39 cellular contexts compared by ENCODE assay signal in genomic region chr2:166257859-166258258, GRCh38.
"Had no signal": no experiment of that assay in that cellular context is flagged by ENCODE, and none has a peak within 500 bp of the region (broad histone marks: within the 10 kb centered on the region; RNA-seq: fewer than 3 reads in every experiment).

No MANE protein-coding gene starts in this region.

- H3K27ac ChIP-seq: adrenal gland, ascending aorta, body of pancreas, brain microvascular endothelial cell, breast epithelium, cardiac muscle cell had no signal

- H3K27me3 Mint-ChIP-seq: activated naive CD4-positive, alpha-beta T cell treated with anti-CD3 and anti-CD28 coated beads, Interleukin-2, amount 10 ng/mL, durations not matched to agents 7 days and 5 days; activated naive CD4-positive, alpha-beta T cell treated with anti-CD3 and anti-CD28 coated beads, Interleukin-2, amount 50 U/mL, for 24 hours; activated naive CD8-positive, alpha-beta T cell treated with anti-CD3 and anti-CD28 coated beads, Interleukin-2, amount 10 ng/mL, durations not matched to agents 7 days and 5 days; activated naive CD8-positive, alpha-beta T cell treated with anti-CD3 and anti-CD28 coated beads, Interleukin-2, amount 50 U/mL, for 24 hours; activated T-cell treated with anti-CD3 and anti-CD28 coated beads, Interleukin-2, amount 50 U/mL, for 24 hours; activated T-helper 17 cell treated with anti-CD3 and anti-CD28 coated beads, Interleukin-2, amount 50 U/mL, for 72 hours; central memory CD8-positive, alpha-beta T cell had no signal

- H3K36me3 ChIP-seq: adrenal gland, ascending aorta, brain microvascular endothelial cell, breast epithelium, cardiac muscle cell had no signal

- ATAC-seq: activated naive CD4-positive, alpha-beta T cell treated with anti-CD3 and anti-CD28 coated beads, Interleukin-2, amount 50 U/mL, for 72 hours; activated naive CD8-positive, alpha-beta T cell treated with anti-CD3 and anti-CD28 coated beads, Interleukin-2, amount 50 U/mL, for 24 hours; activated T-cell treated with anti-CD3 and anti-CD28 coated beads, Interleukin-2, amount 50 U/mL, for 4 hours; activated T-cell treated with anti-CD3 and anti-CD28 coated beads, Interleukin-2, amount 50 U/mL, for 72 hours; activated T-helper 17 cell treated with anti-CD3 and anti-CD28 coated beads, Interleukin-2, amount 50 U/mL, for 72 hours; body of pancreas had no signal

- H3K4me3 Mint-ChIP-seq: activated naive CD4-positive, alpha-beta T cell treated with anti-CD3 and anti-CD28 coated beads for 36 hours; activated naive CD4-positive, alpha-beta T cell treated with anti-CD3 and anti-CD28 coated beads, Interleukin-2, amount 10 ng/mL, durations not matched to agents 7 days and 5 days; activated naive CD4-positive, alpha-beta T cell treated with anti-CD3 and anti-CD28 coated beads, Interleukin-2, amount 50 U/mL, for 24 hours; activated naive CD8-positive, alpha-beta T cell; activated naive CD8-positive, alpha-beta T cell treated with anti-CD3 and anti-CD28 coated beads, Interleukin-2, amount 10 ng/mL, durations not matched to agents 7 days and 5 days; activated naive CD8-positive, alpha-beta T cell treated with anti-CD3 and anti-CD28 coated beads, Interleukin-2, amount 50 U/mL, for 24 hours; activated T-cell treated with anti-CD3 and anti-CD28 coated beads, Interleukin-2, amount 50 U/mL, for 24 hours; activated T-cell treated with anti-CD3 and anti-CD28 coated beads, Interleukin-2, amount 50 U/mL, for 4 hours; activated T-cell treated with anti-CD3 and anti-CD28 coated beads, Interleukin-2, amount 50 U/mL, for 72 hours; activated T-helper 1 cell treated with anti-CD3 and anti-CD28 coated beads, Interleukin-12 subunit alpha, Interleukin-12 subunit beta, Interleukin-2, Interleukin-4 antibody, amounts not matched to agents 30 ng/mL and 10 ng/mL and 1 ng/mL, durations not matched to agents 14 hours and 24 hours and 36 hours; activated T-helper 17 cell treated with anti-CD3 and anti-CD28 coated beads, Interleukin-2, amount 50 U/mL, for 72 hours; brain; central memory CD8-positive, alpha-beta T cell had no signal

- H3K4me1 Mint-ChIP-seq: activated naive CD4-positive, alpha-beta T cell treated with anti-CD3 and anti-CD28 coated beads, Interleukin-2, amount 10 ng/mL, durations not matched to agents 7 days and 5 days; activated naive CD4-positive, alpha-beta T cell treated with anti-CD3 and anti-CD28 coated beads, Interleukin-2, amount 50 U/mL, for 24 hours; activated naive CD8-positive, alpha-beta T cell treated with anti-CD3 and anti-CD28 coated beads, Interleukin-2, amount 10 ng/mL, durations not matched to agents 7 days and 5 days; activated naive CD8-positive, alpha-beta T cell treated with anti-CD3 and anti-CD28 coated beads, Interleukin-2, amount 50 U/mL, for 24 hours; activated T-helper 17 cell treated with anti-CD3 and anti-CD28 coated beads, Interleukin-2, amount 50 U/mL, for 72 hours; central memory CD8-positive, alpha-beta T cell had no signal

- DNase-seq: activated effector memory CD4-positive, alpha-beta T cell treated with anti-CD3 and anti-CD28 coated beads, Interleukin-2, amount 50 U/mL, for 16 hours; activated effector memory CD4-positive, alpha-beta T cell treated with Interleukin-2 at 50 U/mL for 16 hours; activated gamma-delta T cell; activated gamma-delta T cell treated with Interleukin-2 at 50 U/mL for 16 hours; activated naive CD4-positive, alpha-beta T cell; activated naive CD4-positive, alpha-beta T cell treated with anti-CD3 and anti-CD28 coated beads for 36 hours; activated naive CD4-positive, alpha-beta T cell treated with anti-CD3 and anti-CD28 coated beads, Interleukin-2, amount 10 ng/mL, durations not matched to agents 7 days and 5 days; activated naive CD4-positive, alpha-beta T cell treated with anti-CD3 and anti-CD28 coated beads, Interleukin-2, amount 50 U/mL, for 16 hours; activated naive CD4-positive, alpha-beta T cell treated with Interleukin-2 at 50 U/mL for 16 hours; activated naive CD8-positive, alpha-beta T cell treated with anti-CD3 and anti-CD28 coated beads, Interleukin-2, amount 10 ng/mL, durations not matched to agents 7 days and 5 days; activated naive CD8-positive, alpha-beta T cell treated with anti-CD3 and anti-CD28 coated beads, Interleukin-2, amount 50 U/mL, for 24 hours; activated T-cell treated with anti-CD3 and anti-CD28 coated beads, Interleukin-2, amount 50 U/mL, for 1 hour; activated T-cell treated with anti-CD3 and anti-CD28 coated beads, Interleukin-2, amount 50 U/mL, for 24 hours; activated T-cell treated with anti-CD3 and anti-CD28 coated beads, Interleukin-2, amount 50 U/mL, for 4 hours; activated T-cell treated with anti-CD3 and anti-CD28 coated beads, Interleukin-2, amount 50 U/mL, for 48 hours; activated T-cell treated with anti-CD3 and anti-CD28 coated beads, Interleukin-2, amount 50 U/mL, for 72 hours; adrenal gland; amniotic stem cell; amygdala; anterior cingulate cortex; aorta; body of pancreas; brain microvascular endothelial cell; caudate nucleus; central memory CD4-positive, alpha-beta T cell; cerebellar nuclear complex had no signal

- H3K9me3 ChIP-seq: adrenal gland, ascending aorta, body of pancreas, breast epithelium had no signal

- FAIRE-seq: astrocyte, bronchial epithelial cell had no signal

- H3K4me1 ChIP-seq: adrenal gland, ascending aorta, body of pancreas, breast epithelium had no signal

- H3K9me3 Mint-ChIP-seq: activated naive CD4-positive, alpha-beta T cell treated with anti-CD3 and anti-CD28 coated beads for 36 hours; activated naive CD4-positive, alpha-beta T cell treated with anti-CD3 and anti-CD28 coated beads, Interleukin-2, amount 10 ng/mL, durations not matched to agents 7 days and 5 days; activated naive CD4-positive, alpha-beta T cell treated with anti-CD3 and anti-CD28 coated beads, Interleukin-2, amount 50 U/mL, for 24 hours; activated naive CD4-positive, alpha-beta T cell treated with anti-CD3 and anti-CD28 coated beads, Interleukin-2, amount 50 U/mL, for 72 hours; activated naive CD8-positive, alpha-beta T cell treated with anti-CD3 and anti-CD28 coated beads, Interleukin-2, amount 10 ng/mL, durations not matched to agents 7 days and 5 days; activated naive CD8-positive, alpha-beta T cell treated with anti-CD3 and anti-CD28 coated beads, Interleukin-2, amount 50 U/mL, for 24 hours; activated T-cell treated with anti-CD3 and anti-CD28 coated beads, Interleukin-2, amount 50 U/mL, for 24 hours; activated T-cell treated with anti-CD3 and anti-CD28 coated beads, Interleukin-2, amount 50 U/mL, for 4 hours; activated T-cell treated with anti-CD3 and anti-CD28 coated beads, Interleukin-2, amount 50 U/mL, for 72 hours; activated T-helper 1 cell treated with anti-CD3 and anti-CD28 coated beads, Interleukin-12 subunit alpha, Interleukin-12 subunit beta, Interleukin-2, Interleukin-4 antibody, amounts not matched to agents 30 ng/mL and 10 ng/mL and 1 ng/mL, durations not matched to agents 14 hours and 24 hours and 36 hours; activated T-helper 2 cell treated with anti-CD3 and anti-CD28 coated beads, Interferon-gamma antibody, Interleukin-2, Interleukin-4, amounts not matched to agents 10 μg/mL and 5 μg/mL and 100 μg/mL, durations not matched to agents 14 hours and 24 hours and 36 hours; brain; central memory CD8-positive, alpha-beta T cell had no signal

- H3K36me3 Mint-ChIP-seq: activated naive CD4-positive, alpha-beta T cell treated with anti-CD3 and anti-CD28 coated beads, Interleukin-2, amount 10 ng/mL, durations not matched to agents 7 days and 5 days; activated naive CD4-positive, alpha-beta T cell treated with anti-CD3 and anti-CD28 coated beads, Interleukin-2, amount 50 U/mL, for 24 hours; activated naive CD4-positive, alpha-beta T cell treated with anti-CD3 and anti-CD28 coated beads, Interleukin-2, amount 50 U/mL, for 72 hours; activated naive CD8-positive, alpha-beta T cell; activated naive CD8-positive, alpha-beta T cell treated with anti-CD3 and anti-CD28 coated beads, Interleukin-2, amount 10 ng/mL, durations not matched to agents 7 days and 5 days; brain had no signal

- H3K27me3 ChIP-seq: adrenal gland, ascending aorta, body of pancreas, brain microvascular endothelial cell, breast epithelium, cardiac muscle cell had no signal

- H3K4me3 ChIP-seq: adrenal gland, ascending aorta, body of pancreas, breast epithelium, cardiac muscle cell had no signal

- H3K27ac Mint-ChIP-seq: activated naive CD4-positive, alpha-beta T cell treated with anti-CD3 and anti-CD28 coated beads for 36 hours; activated naive CD4-positive, alpha-beta T cell treated with anti-CD3 and anti-CD28 coated beads, Interleukin-2, amount 10 ng/mL, durations not matched to agents 7 days and 5 days; activated naive CD4-positive, alpha-beta T cell treated with anti-CD3 and anti-CD28 coated beads, Interleukin-2, amount 50 U/mL, for 24 hours; activated naive CD4-positive, alpha-beta T cell treated with anti-CD3 and anti-CD28 coated beads, Interleukin-2, amount 50 U/mL, for 72 hours; activated naive CD8-positive, alpha-beta T cell; activated naive CD8-positive, alpha-beta T cell treated with anti-CD3 and anti-CD28 coated beads, Interleukin-2, amount 10 ng/mL, durations not matched to agents 7 days and 5 days; activated naive CD8-positive, alpha-beta T cell treated with anti-CD3 and anti-CD28 coated beads, Interleukin-2, amount 50 U/mL, for 24 hours; activated T-cell treated with anti-CD3 and anti-CD28 coated beads, Interleukin-2, amount 50 U/mL, for 24 hours; activated T-cell treated with anti-CD3 and anti-CD28 coated beads, Interleukin-2, amount 50 U/mL, for 72 hours; activated T-helper 1 cell treated with anti-CD3 and anti-CD28 coated beads, Interleukin-12 subunit alpha, Interleukin-12 subunit beta, Interleukin-2, Interleukin-4 antibody, amounts not matched to agents 30 ng/mL and 10 ng/mL and 1 ng/mL, durations not matched to agents 14 hours and 24 hours and 36 hours; activated T-helper 17 cell treated with anti-CD3 and anti-CD28 coated beads, Interleukin-2, amount 50 U/mL, for 72 hours; activated T-helper 2 cell treated with anti-CD3 and anti-CD28 coated beads, Interferon-gamma antibody, Interleukin-2, Interleukin-4, amounts not matched to agents 10 μg/mL and 5 μg/mL and 100 μg/mL, durations not matched to agents 14 hours and 24 hours and 36 hours; brain had no signal
